In the genomic region with DNA sequence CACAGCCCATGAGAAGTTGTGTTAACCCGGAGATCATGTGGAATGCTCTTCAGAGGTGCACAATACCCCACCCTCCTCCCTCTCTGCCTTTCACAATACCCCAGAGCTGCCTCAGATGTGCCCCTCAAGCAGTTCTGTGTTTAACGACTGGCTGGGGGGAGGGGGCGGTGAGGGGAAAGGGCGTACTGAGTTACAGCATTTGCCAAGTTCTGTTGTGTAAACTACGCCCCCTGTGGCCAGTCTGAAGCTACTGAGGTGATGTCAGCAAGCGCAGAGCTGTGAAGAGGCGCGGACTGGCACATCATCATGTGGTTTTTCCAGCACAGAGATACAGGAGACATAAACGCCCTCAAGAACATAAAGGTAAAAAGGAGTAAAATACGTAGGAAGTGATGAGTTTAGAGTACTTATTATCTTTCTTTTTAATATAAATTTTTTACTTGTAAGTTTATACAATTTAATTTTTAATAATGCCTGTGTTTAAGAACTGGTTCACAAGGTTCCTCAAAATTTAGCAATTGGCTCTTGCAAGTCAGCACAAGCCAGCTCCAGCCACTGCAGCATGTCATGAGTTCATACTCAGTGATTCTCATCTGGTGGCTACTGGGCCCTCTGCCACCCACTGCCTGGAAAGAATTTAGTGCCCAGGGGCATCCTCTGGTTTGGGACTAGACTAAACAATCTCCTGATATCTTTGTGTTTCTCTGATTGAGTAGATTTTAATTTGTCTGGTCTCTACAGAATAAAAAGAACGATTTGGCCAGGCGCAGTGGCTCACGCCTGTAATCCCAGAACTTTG, we compare ENCODE assay signal across 13 cellular contexts. TPM values are rescaled to one million over a fixed set of nuclear protein-coding genes. Genes with fewer than 3 reads are reported as not detected.
A peak's percentile ranks its signal among the peaks of the same experiment; 100 is the strongest.
DNase-seq lines count a peak whose midpoint lies in the region; ATAC-seq and TF ChIP-seq lines count a peak whose summit lies in the region.
"Had no signal": no experiment of that assay in that cellular context is flagged by ENCODE, and none has a peak within 500 bp of the region (broad histone marks: within the 10 kb centered on the region; RNA-seq: fewer than 3 reads in every experiment).

No MANE protein-coding gene starts in this region.

- peak; percentile 30 for DNase-seq in activated CD4-positive, alpha-beta T cell treated with anti-CD3 and anti-CD28 coated beads for 48 hours
- DNase-seq in activated CD4-positive, alpha-beta T cell treated with anti-CD3 and anti-CD28 coated beads for 1 hour, result no peak
- peak; percentile 59 for DNase-seq in NB4 (ENCODE audit: low read depth)
- DNase-seq in endodermal cell, result peak; percentile 90
- DNase-seq in neural progenitor cell (ENCODE audit: low spot score), result peak; percentile 86
- DNase-seq in upper lobe of left lung, result no peak
- no peak for DNase-seq in NCI-H345 treated with DMSO at 0.1 percent for 48 hours (lab: John Stamatoyannopoulos, UW; ENCODE audit: unreplicated experiment)
- DNase-seq in GM03348 (ENCODE audit: low spot score), result no peak
- DNase-seq: activated gamma-delta T cell, SIG-M5 had no signal

- H3K9me3 Mint-ChIP-seq in endodermal cell (no peaks in the 10 kb centered on the region), neural progenitor cell (no peaks in the 10 kb centered on the region)

- no peak overlapping the region for H3K4me3 ChIP-seq in NB4 (ENCODE audit: low read depth, low read length)
- no peak overlapping the region for H3K4me3 ChIP-seq in endodermal cell (ENCODE audit: low read length)
- H3K4me3 ChIP-seq in neural progenitor cell, result no peak overlapping the region
- no peak overlapping the region for H3K4me3 ChIP-seq in upper lobe of left lung
- H3K4me3 ChIP-seq: skin epidermis, tibial nerve had no signal

- no peaks in the 10 kb centered on the region for H3F3A ChIP-seq in neural progenitor cell (ENCODE audit: low read depth)

- no peaks in the 10 kb centered on the region for H3K4me1 ChIP-seq in endodermal cell (ENCODE audit: control insufficient read depth, insufficient read depth, low read length)
- H3K4me1 ChIP-seq in neural progenitor cell, result no peaks in the 10 kb centered on the region
- H3K4me1 ChIP-seq in upper lobe of left lung, result no peaks in the 10 kb centered on the region
- H3K4me1 ChIP-seq: tibial nerve had no signal

- H3K27ac ChIP-seq in endodermal cell (ENCODE audit: low read depth, low read length) (no peak overlapping the region), neural progenitor cell (no peak overlapping the region), upper lobe of left lung (no peak overlapping the region)
- H3K27ac ChIP-seq: tibial nerve had no signal

- H3K36me3 ChIP-seq in endodermal cell (ENCODE audit: control insufficient read depth, insufficient read depth, low read length) (no peaks in the 10 kb centered on the region), neural progenitor cell (no peaks in the 10 kb centered on the region), upper lobe of left lung (no peaks in the 10 kb centered on the region)
- H3K36me3 ChIP-seq: tibial nerve had no signal

- H3K9ac ChIP-seq in endodermal cell (ENCODE audit: extremely low read depth, low read length, poor library complexity, severe bottlenecking), result no peak overlapping the region
- no peak overlapping the region for H3K9ac ChIP-seq in neural progenitor cell

- H3K79me2 ChIP-seq in neural progenitor cell (ENCODE audit: low read depth), result no peaks in the 10 kb centered on the region

- no peak for ATAC-seq in upper lobe of left lung (ENCODE audit: low FRiP score in 2 of 2)

- peak overlapping the region; percentile 78 for H2AFZ ChIP-seq in neural progenitor cell (replicated peaks)

- H4K20me1 ChIP-seq in neural progenitor cell (ENCODE audit: low read depth), result no peaks in the 10 kb centered on the region

- H3K27ac Mint-ChIP-seq in endodermal cell (no peak overlapping the region), neural progenitor cell (no peak overlapping the region)
- H3K27ac Mint-ChIP-seq: CD4-positive, CD25-positive, alpha-beta regulatory T cell had no signal

- no peak for TF ChIP-seq EP300 in upper lobe of left lung (IDR thresholded peaks at IDR 0.05)

- TF ChIP-seq CTCF in NB4 (IDR thresholded peaks at IDR 0.05; ENCODE audit: low read depth, low read length) (peak; percentile 25), endodermal cell (conservative IDR thresholded peaks at IDR 0.05) (peak; percentile 82), neural progenitor cell (IDR thresholded peaks at IDR 0.05) (peak; percentile 71), upper lobe of left lung (IDR thresholded peaks at IDR 0.05) (no peak)

- H3K27me3 ChIP-seq in endodermal cell (ENCODE audit: control insufficient read depth, insufficient read depth, low read length, poor library complexity, severe bottlenecking) (no peaks in the 10 kb centered on the region), neural progenitor cell (no peaks in the 10 kb centered on the region), upper lobe of left lung (no peaks in the 10 kb centered on the region)
- H3K27me3 ChIP-seq: tibial nerve had no signal

- H3K4me1 Mint-ChIP-seq in endodermal cell (peaks cover 5% of the 10 kb centered on the region), neural progenitor cell (peaks cover 8% of the 10 kb centered on the region)
- H3K4me1 Mint-ChIP-seq: CD4-positive, CD25-positive, alpha-beta regulatory T cell had no signal

- WGBS in endodermal cell (ENCODE audit: insufficient coverage in 1 of 2, insufficient read length in 1 of 2), 2 experiments, result 48 to 61% methylated on average over 6 to 12 of the region's 13 CpGs
- 51 to 55% methylated on average over 13 of the region's 13 CpGs for WGBS in upper lobe of left lung, 2 donors

- H3K4me2 ChIP-seq in neural progenitor cell, result no peak overlapping the region

- H3K9me3 ChIP-seq in endodermal cell (ENCODE audit: control insufficient read depth, low read length) (no peaks in the 10 kb centered on the region), neural progenitor cell (ENCODE audit: low read depth) (no peaks in the 10 kb centered on the region), upper lobe of left lung (no peaks in the 10 kb centered on the region)

- H3K36me3 Mint-ChIP-seq in endodermal cell (ENCODE audit: low read depth), result no peaks in the 10 kb centered on the region
- no peaks in the 10 kb centered on the region for H3K36me3 Mint-ChIP-seq in neural progenitor cell
- H3K36me3 Mint-ChIP-seq: CD4-positive, CD25-positive, alpha-beta regulatory T cell had no signal

- no peaks in the 10 kb centered on the region for H3K27me3 Mint-ChIP-seq in endodermal cell (ENCODE audit: insufficient read depth)
- peaks cover 2% of the 10 kb centered on the region for H3K27me3 Mint-ChIP-seq in neural progenitor cell (ENCODE audit: insufficient read depth, low read depth)

- no peak overlapping the region for H3K4me3 Mint-ChIP-seq in endodermal cell
- no peak overlapping the region for H3K4me3 Mint-ChIP-seq in neural progenitor cell
- H3K4me3 Mint-ChIP-seq: CD4-positive, CD25-positive, alpha-beta regulatory T cell had no signal

- no peak for TF ChIP-seq POLR2A in NB4 (IDR thresholded peaks at IDR 0.05; ENCODE audit: extremely low read depth, insufficient read length)
- no peak for TF ChIP-seq POLR2A in upper lobe of left lung (IDR thresholded peaks at IDR 0.05)

RNA-seq across cellular contexts. Expression of a gene that starts 1.7 kb away (rescaled TPM):
- not detected for total RNA-seq in endodermal cell
- not detected for polyA plus RNA-seq in endodermal cell (2013, experiment 1 of 2)
- polyA plus RNA-seq in endodermal cell (2013, experiment 2 of 2), result not detected
- total RNA-seq in neural progenitor cell (ENCODE audit: low replicate concordance), result not detected in 2 replicates
- under 1 TPM in 1 of 6 donors, not detected in 5; 0.39 TPM for total RNA-seq in upper lobe of left lung
- total RNA-seq: CD4-positive, CD25-positive, alpha-beta regulatory T cell had no signal

RNA-seq across cellular contexts. Expression of a gene that starts 33.9 kb away (rescaled TPM):
- total RNA-seq in endodermal cell (10 to 100 TPM; 25.7 to 43.5 TPM), neural progenitor cell (ENCODE audit: low replicate concordance) (43.1 and 44.3 TPM in 2 replicates), upper lobe of left lung (100 to 1,000 TPM in 2 of 6 donors, 10 to 100 TPM in 4; 56.1 to 117 (median 95.5) TPM)
- 38.2 TPM for polyA plus RNA-seq in endodermal cell (2013, experiment 1 of 2)
- 33.9 TPM for polyA plus RNA-seq in endodermal cell (2013, experiment 2 of 2)

RNA-seq across cellular contexts. Expression of a gene that starts 47.6 kb away (rescaled TPM):
- total RNA-seq in endodermal cell, result not detected
- polyA plus RNA-seq in endodermal cell (2013, experiment 1 of 2), result not detected
- not detected for polyA plus RNA-seq in endodermal cell (2013, experiment 2 of 2)
- not detected in 2 replicates for total RNA-seq in neural progenitor cell (ENCODE audit: low replicate concordance)
- under 1 TPM in 1 of 6 donors, not detected in 5; 0.30 TPM for total RNA-seq in upper lobe of left lung
- total RNA-seq: CD4-positive, CD25-positive, alpha-beta regulatory T cell; tibial nerve had no signal
- polyA plus RNA-seq: CD4-positive, CD25-positive, alpha-beta regulatory T cell had no signal

Comparison
In these comparisons a context has a peak if more than half of its experiments do, and no peak if none do; other contexts are left out.
1. DNase-seq: peak in activated CD4-positive, alpha-beta T cell treated with anti-CD3 and anti-CD28 coated beads for 48 hours (single experiment), NB4 (single experiment), endodermal cell (single experiment) and neural progenitor cell (single experiment); none in activated CD4-positive, alpha-beta T cell treated with anti-CD3 and anti-CD28 coated beads for 1 hour (single experiment), upper lobe of left lung (0 of 2), NCI-H345 treated with DMSO at 0.1 percent for 48 hours (single experiment) and GM03348 (single experiment).
2. CTCF ChIP-seq: peak in NB4 (single experiment), endodermal cell (single experiment) and neural progenitor cell (single experiment); none in upper lobe of left lung (0 of 6).